20 cellular contexts compared by ENCODE assay signal in genomic region chr20:36267605-36268500, GRCh38. TPM values are rescaled to one million over a fixed set of nuclear protein-coding genes. Genes with fewer than 3 reads are reported as not detected.
DNase-seq lines count a peak whose midpoint lies in the region; ATAC-seq and TF ChIP-seq lines count a peak whose summit lies in the region.
"Had no signal": no experiment of that assay in that cellular context is flagged by ENCODE, and none has a peak within 500 bp of the region (broad histone marks: within the 10 kb centered on the region; RNA-seq: fewer than 3 reads in every experiment).

No MANE protein-coding gene starts in this region.

- H3K79me1 ChIP-seq in mesenchymal stem cell (replicated peaks; ENCODE audit: low read length, poor library complexity, severe bottlenecking), result no peaks in the 10 kb centered on the region

- H3K27ac ChIP-seq in WERI-Rb-1, result no peak overlapping the region
- H3K27ac ChIP-seq in osteoblast (ENCODE audit: low read depth, low read length), result no peak overlapping the region
- no peak overlapping the region for H3K27ac ChIP-seq in ovary
- H3K27ac ChIP-seq in mesenchymal stem cell (ENCODE audit: low read length, poor library complexity, severe bottlenecking), result no peak overlapping the region
- H3K27ac ChIP-seq: HL-60 had no signal

- H3K18ac ChIP-seq in mesenchymal stem cell (ENCODE audit: low read depth in 1 of 2, low read length in 2 of 2), result no peak overlapping the region

- peak; percentile 54 for TF ChIP-seq CTCF in WERI-Rb-1 (IDR thresholded peaks at IDR 0.05; ENCODE audit: low read depth, low read length)
- TF ChIP-seq CTCF in osteoblast (IDR thresholded peaks at IDR 0.05; ENCODE audit: extremely low read depth, low read depth, low read length), result no peak
- TF ChIP-seq CTCF in ovary (IDR thresholded peaks at IDR 0.05), result no peak

- WGBS in ovary, 3 donors, result 59 to 72% (median 68%) methylated on average over 24 to 25 of the region's 25 CpGs
- WGBS in mesenchymal stem cell, result 84% methylated on average over 25 of the region's 25 CpGs

- H4K20me1 ChIP-seq in osteoblast (ENCODE audit: insufficient read depth, low read length), result no peaks in the 10 kb centered on the region

- H3K4me3 ChIP-seq in WERI-Rb-1 (ENCODE audit: low read depth, low read length) (no peak overlapping the region), osteoblast (ENCODE audit: insufficient read depth, low read length) (no peak overlapping the region), ovary (no peak overlapping the region), mesenchymal stem cell (ENCODE audit: insufficient read depth in 1 of 2, low read depth in 1 of 2, low read length in 2 of 2) (no peak overlapping the region)

- no peak overlapping the region for H3K14ac ChIP-seq in mesenchymal stem cell (ENCODE audit: low read length in 2 of 2)

- H3K4me2 ChIP-seq in osteoblast (ENCODE audit: insufficient read depth, low read length) (no peak overlapping the region), mesenchymal stem cell (ENCODE audit: low read length, poor library complexity, severe bottlenecking) (no peak overlapping the region)

- ATAC-seq in esophagus mucosa, result peak; percentile 12
- ATAC-seq: Right ventricle myocardium inferior had no signal

- no peak overlapping the region for H2BK120ac ChIP-seq in mesenchymal stem cell (ENCODE audit: low read depth, low read length)

- H3K27me3 ChIP-seq in WERI-Rb-1 (ENCODE audit: insufficient read depth, low read depth, severe bottlenecking) (no peaks in the 10 kb centered on the region), osteoblast (ENCODE audit: insufficient read depth, low read length) (peaks cover 3% of the 10 kb centered on the region), ovary (no peaks in the 10 kb centered on the region), mesenchymal stem cell (ENCODE audit: control insufficient read depth in 1 of 2, insufficient read depth in 1 of 2, low read length in 2 of 2) (peaks cover 27 to 66% of the 10 kb centered on the region in 2 experiments)

- no peaks in the 10 kb centered on the region for H3K9me3 Mint-ChIP-seq in activated naive CD4-positive, alpha-beta T cell treated with anti-CD3 and anti-CD28 coated beads for 36 hours
- H3K9me3 Mint-ChIP-seq: CD4-positive, alpha-beta memory T cell had no signal

- CTCF ChIA-PET in activated naive CD4-positive, alpha-beta T cell treated with anti-CD3 and anti-CD28 coated beads for 36 hours (lab: Charles Lee), result interaction anchor here (0.6 to 1.6 kb wide), 5 partner anchors 58 to 697 kb away, joined by 3 to 5 read pairs (median 3); no protein-coding TSS in a partner anchor

- no peak overlapping the region for H4K91ac ChIP-seq in mesenchymal stem cell (ENCODE audit: low read length)

- H2BK15ac ChIP-seq in mesenchymal stem cell (ENCODE audit: low read depth, poor library complexity, severe bottlenecking), result no peak overlapping the region

- H2BK12ac ChIP-seq in mesenchymal stem cell (ENCODE audit: low read length in 2 of 2), result no peak overlapping the region

- no peak overlapping the region for H2BK5ac ChIP-seq in mesenchymal stem cell (ENCODE audit: low read depth, low read length, poor library complexity, severe bottlenecking)

- no peaks in the 10 kb centered on the region for H3K4me1 ChIP-seq in osteoblast (ENCODE audit: insufficient read depth, low read length)
- H3K4me1 ChIP-seq in ovary (ENCODE audit: insufficient read depth), result no peaks in the 10 kb centered on the region
- no peaks in the 10 kb centered on the region for H3K4me1 ChIP-seq in mesenchymal stem cell (ENCODE audit: control insufficient read depth, insufficient read depth, low read depth, low read length)

- H3K9me3 ChIP-seq in WERI-Rb-1 (ENCODE audit: severe bottlenecking) (no peaks in the 10 kb centered on the region), osteoblast (ENCODE audit: low read depth, low read length) (no peaks in the 10 kb centered on the region), ovary (no peaks in the 10 kb centered on the region), mesenchymal stem cell (ENCODE audit: control insufficient read depth, low read length) (no peaks in the 10 kb centered on the region)

- no peak for TF ChIP-seq EP300 in ovary (IDR thresholded peaks at IDR 0.05)

- peak; percentile 40 for DNase-seq in ELF-1 (ENCODE audit: low read depth, low spot score)
- DNase-seq in WERI-Rb-1, result peak; percentile 40
- DNase-seq in osteoblast (ENCODE audit: insufficient read length, low spot score, missing footprints), result peak; percentile 32
- no peak for DNase-seq in ovary
- no peak for DNase-seq in mesenchymal stem cell
- DNase-seq in activated naive CD4-positive, alpha-beta T cell treated with anti-CD3 and anti-CD28 coated beads for 36 hours, result no peak
- DNase-seq: ACHN; CD4-positive, alpha-beta memory T cell; DMS79 treated with DMSO at 0.1 percent for 48 hours; GDM1; KBM-7; NCI-H1092; NCI-H1694; NCI-H2107; NCI-H345; NCI-H69 had no signal

- no peak overlapping the region for H4K8ac ChIP-seq in mesenchymal stem cell (ENCODE audit: low read length)

- intact Hi-C loops in ovary (cut with DNase I), result no loop called here
- intact Hi-C loops in activated naive CD4-positive, alpha-beta T cell treated with anti-CD3 and anti-CD28 coated beads for 36 hours (cut with micrococcal nuclease), result no loop called here

- H2AK5ac ChIP-seq in mesenchymal stem cell (ENCODE audit: low read length, severe bottlenecking), result no peak overlapping the region

- no peak overlapping the region for H3K9ac ChIP-seq in mesenchymal stem cell (ENCODE audit: low read length)

- no peaks in the 10 kb centered on the region for H3K79me2 ChIP-seq in osteoblast (ENCODE audit: insufficient read depth, low read length)

- TF ChIP-seq POLR2A in ovary (IDR thresholded peaks at IDR 0.05), result no peak

- H3K36me3 Mint-ChIP-seq in activated naive CD4-positive, alpha-beta T cell treated with anti-CD3 and anti-CD28 coated beads for 36 hours (ENCODE audit: low read depth), result no peaks in the 10 kb centered on the region
- H3K36me3 Mint-ChIP-seq: CD4-positive, alpha-beta memory T cell had no signal

- no peak overlapping the region for H3K4ac ChIP-seq in mesenchymal stem cell (ENCODE audit: low read depth in 1 of 2, low read length in 2 of 2)

- H3K36me3 ChIP-seq in WERI-Rb-1, result no peaks in the 10 kb centered on the region
- no peaks in the 10 kb centered on the region for H3K36me3 ChIP-seq in osteoblast (ENCODE audit: insufficient read depth, low read length)
- H3K36me3 ChIP-seq in ovary, result no peaks in the 10 kb centered on the region
- H3K36me3 ChIP-seq in mesenchymal stem cell (ENCODE audit: control insufficient read depth in 1 of 2, insufficient read depth in 2 of 2, low read depth in 1 of 2, low read length in 2 of 2), result no peaks in the 10 kb centered on the region

- H3K4me3 Mint-ChIP-seq in activated naive CD4-positive, alpha-beta T cell treated with anti-CD3 and anti-CD28 coated beads for 36 hours, result no peak overlapping the region
- H3K4me3 Mint-ChIP-seq: B cell; CD4-positive, alpha-beta memory T cell had no signal

- H2AFZ ChIP-seq in osteoblast (ENCODE audit: low read length) (no peak overlapping the region), mesenchymal stem cell (ENCODE audit: low read depth, low read length) (no peak overlapping the region)

- H3K27me3 Mint-ChIP-seq in activated naive CD4-positive, alpha-beta T cell treated with anti-CD3 and anti-CD28 coated beads for 36 hours (ENCODE audit: low read depth), result no peaks in the 10 kb centered on the region
- H3K27me3 Mint-ChIP-seq: B cell; CD4-positive, alpha-beta memory T cell had no signal

- H3K27ac Mint-ChIP-seq in activated naive CD4-positive, alpha-beta T cell treated with anti-CD3 and anti-CD28 coated beads for 36 hours, result no peak overlapping the region
- H3K27ac Mint-ChIP-seq: B cell had no signal

- H3K23ac ChIP-seq in mesenchymal stem cell (ENCODE audit: low read length in 2 of 2), result peak overlapping the region in 1 of 2 experiments; percentile 14

- H3K4me1 Mint-ChIP-seq in activated naive CD4-positive, alpha-beta T cell treated with anti-CD3 and anti-CD28 coated beads for 36 hours (ENCODE audit: low read depth), result no peaks in the 10 kb centered on the region
- H3K4me1 Mint-ChIP-seq: B cell; CD4-positive, alpha-beta memory T cell had no signal

RNA-seq across cellular contexts. Expression of gene AAR2, which starts 31.6 kb away (rescaled TPM):
- total RNA-seq in esophagus mucosa, result 13.3 TPM
- 28.3 and 29.0 TPM in 2 replicates for total RNA-seq in osteoblast
- total RNA-seq in ovary, result 10 to 100 TPM; 19.7 to 30.9 (median 26.6) TPM
- polyA plus RNA-seq in ovary, result 10 to 100 TPM; 24.4 to 40.2 TPM
- polyA plus RNA-seq in mesenchymal stem cell (2013, experiment 1 of 2), result 21.0 TPM
- 20.5 TPM for polyA plus RNA-seq in mesenchymal stem cell (2013, experiment 2 of 2)
- total RNA-seq in activated naive CD4-positive, alpha-beta T cell treated with anti-CD3 and anti-CD28 coated beads for 36 hours, result 10 to 100 TPM; 15.5 to 17.3 TPM

RNA-seq across cellular contexts. Expression of gene DLGAP4, which starts 38.3 kb away (rescaled TPM):
- total RNA-seq in esophagus mucosa, result 31.5 TPM
- total RNA-seq in osteoblast, result 17.4 and 18.1 TPM in 2 replicates
- total RNA-seq in ovary, result 10 to 100 TPM; 18.2 to 75.9 (median 62.5) TPM
- 10 to 100 TPM; 38.4 to 53.1 TPM for polyA plus RNA-seq in ovary
- 110 TPM for polyA plus RNA-seq in mesenchymal stem cell (2013, experiment 1 of 2)
- 104 TPM for polyA plus RNA-seq in mesenchymal stem cell (2013, experiment 2 of 2)
- 10 to 100 TPM in 1 of 2 experiments, 1 to 10 TPM in 1; 9.2 to 13.7 TPM for total RNA-seq in activated naive CD4-positive, alpha-beta T cell treated with anti-CD3 and anti-CD28 coated beads for 36 hours

Comparison
In these comparisons a context has a peak if more than half of its experiments do, and no peak if none do; other contexts are left out.
1. DNase-seq: peak in ELF-1 (single experiment), WERI-Rb-1 (single experiment) and osteoblast (single experiment); none in ovary (0 of 5), mesenchymal stem cell (single experiment) and activated naive CD4-positive, alpha-beta T cell treated with anti-CD3 and anti-CD28 coated beads for 36 hours (single experiment).